Comparison of ENCODE assay signal across 11 cellular contexts in the genomic region with DNA sequence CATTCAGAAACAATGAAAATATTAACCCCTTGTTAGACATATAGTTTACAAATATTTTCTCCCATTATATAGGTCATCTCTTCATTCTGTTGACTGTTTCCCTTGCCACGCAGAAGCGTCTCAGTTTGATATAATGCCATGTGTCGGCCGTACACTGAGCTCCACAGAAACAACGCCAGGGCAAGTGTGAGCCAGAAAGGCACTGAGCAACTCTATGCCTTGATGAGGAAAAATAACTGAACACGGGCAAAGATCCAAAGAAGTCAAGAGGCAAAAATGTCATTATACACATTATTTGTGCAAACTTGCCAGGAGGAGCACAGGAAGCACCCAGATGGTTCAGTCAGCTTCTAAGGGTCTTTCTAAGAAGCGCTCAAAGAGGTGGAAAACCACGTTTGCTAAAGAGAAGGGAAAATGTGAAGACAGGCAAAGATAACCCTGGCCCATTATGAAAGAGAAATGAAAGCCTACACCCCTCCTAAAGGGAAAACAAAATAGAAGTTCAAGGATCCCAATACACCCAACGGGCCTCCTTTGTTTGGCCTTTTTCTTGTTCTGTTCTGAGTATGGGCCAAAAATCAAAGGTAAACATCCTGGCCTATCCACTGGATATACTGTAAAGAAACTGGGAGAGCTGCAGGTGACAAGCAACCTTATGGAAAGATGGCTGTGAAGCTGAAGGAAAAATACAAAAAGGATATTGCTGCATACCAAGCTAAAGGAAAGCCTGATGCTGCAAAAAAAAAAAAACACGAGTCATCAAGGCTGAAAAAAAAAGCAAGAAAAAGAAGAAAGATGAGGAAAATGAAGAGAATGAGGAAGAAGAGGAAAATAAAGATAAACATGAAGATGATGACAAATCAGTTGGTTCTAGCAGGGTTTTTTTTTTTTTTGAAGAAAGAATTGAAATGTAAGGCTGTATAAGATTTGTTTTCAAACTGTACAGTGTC. TPM values are rescaled to one million over a fixed set of nuclear protein-coding genes. Genes with fewer than 3 reads are reported as not detected.
DNase-seq lines count a peak whose midpoint lies in the region; ATAC-seq and TF ChIP-seq lines count a peak whose summit lies in the region.
"Had no signal": no experiment of that assay in that cellular context is flagged by ENCODE, and none has a peak within 500 bp of the region (broad histone marks: within the 10 kb centered on the region; RNA-seq: fewer than 3 reads in every experiment).

No MANE protein-coding gene starts in this region.

- peaks cover 14 to 20% of the 10 kb centered on the region in 2 donors for H3K4me1 ChIP-seq in left lung
- H3K4me1 ChIP-seq in testis = peaks cover 7% of the 10 kb centered on the region

- WGBS in testis, 2 donors = 53 to 67% methylated on average over 10 of the region's 10 CpGs

- H3K27me3 Mint-ChIP-seq in stimulated activated naive CD8-positive, alpha-beta T cell treated with anti-CD3 and anti-CD28 coated beads, Interleukin-15, Interleukin-2, amounts not matched to agents 100 ng/mL and 50 ng/mL, for 24 hours = no peaks in the 10 kb centered on the region
- no peaks in the 10 kb centered on the region for H3K27me3 Mint-ChIP-seq in brain
- no peaks in the 10 kb centered on the region for H3K27me3 Mint-ChIP-seq in type B pancreatic cell

- ATAC-seq in stimulated activated naive CD8-positive, alpha-beta T cell treated with anti-CD3 and anti-CD28 coated beads, Interleukin-15, Interleukin-2, amounts not matched to agents 100 U/mL and 50 U/mL, for 24 hours = no peak
- peak; percentile 42 for ATAC-seq in left lung

- TF ChIP-seq CTCF in brain (conservative IDR thresholded peaks at IDR 0.05) = no peak
- TF ChIP-seq CTCF in left lung (IDR thresholded peaks at IDR 0.05) = no peak
- TF ChIP-seq CTCF in type B pancreatic cell (conservative IDR thresholded peaks at IDR 0.05) = no peak
- TF ChIP-seq CTCF in testis (IDR thresholded peaks at IDR 0.05) = no peak

- H3K36me3 ChIP-seq in left lung (peaks cover 0 to 4% of the 10 kb centered on the region in 2 donors), testis (ENCODE audit: low read depth, missing control alignments) (no peaks in the 10 kb centered on the region)

- no peak overlapping the region for H3K27ac Mint-ChIP-seq in stimulated activated naive CD8-positive, alpha-beta T cell treated with anti-CD3 and anti-CD28 coated beads, Interleukin-15, Interleukin-2, amounts not matched to agents 100 ng/mL and 50 ng/mL, for 24 hours
- H3K27ac Mint-ChIP-seq in brain = peak overlapping the region in 3 of 5 experiments; percentile 3 to 29 (median 21)
- peak overlapping the region; percentile 8 for H3K27ac Mint-ChIP-seq in type B pancreatic cell

- DNase-seq in stimulated activated naive CD8-positive, alpha-beta T cell treated with anti-CD3 and anti-CD28 coated beads, Interleukin-15, Interleukin-2, amounts not matched to agents 100 U/mL and 50 U/mL, for 24 hours = no peak
- no peak for DNase-seq in left lung
- DNase-seq in type B pancreatic cell (ENCODE audit: extremely low spot score, unreplicated experiment) = no peak
- DNase-seq in stimulated activated CD4-positive, alpha-beta T cell treated with anti-CD3 and anti-CD28 coated beads, Interleukin-2, amount 100 ng/mL, for 48 hours = no peak
- no peak for DNase-seq in NCI-H82 (lab: John Stamatoyannopoulos, UW)
- DNase-seq in testis = no peak
- DNase-seq: NCI-H146, SIG-M5 had no signal

- H3K9me3 ChIP-seq in left lung (no peaks in the 10 kb centered on the region), testis (no peaks in the 10 kb centered on the region)

- H3K27me3 ChIP-seq in left lung (no peaks in the 10 kb centered on the region), testis (no peaks in the 10 kb centered on the region)
- H3K27me3 ChIP-seq: BLaER1 treated with 17β-estradiol and CSF1 and Interleukin-3, amounts not matched to agents 10 nM and 100 nM had no signal

- H3K4me3 ChIP-seq in left lung (no peak overlapping the region), testis (no peak overlapping the region)
- H3K4me3 ChIP-seq: BLaER1 treated with 17β-estradiol and CSF1 and Interleukin-3, amounts not matched to agents 10 nM and 100 nM had no signal

- intact Hi-C loops in left lung (cut with DNase I) = no loop called here
- intact Hi-C loops in testis (cut with DNase I; ENCODE audit: low total_unique reads) = no loop called here

- H3K27ac ChIP-seq in left lung (peak overlapping the region in 1 of 2 donors; percentile 15), testis (no peak overlapping the region)
- H3K27ac ChIP-seq: BLaER1 treated with 17β-estradiol and CSF1 and Interleukin-3, amounts not matched to agents 10 nM and 100 nM had no signal

- no peaks in the 10 kb centered on the region for H3K9me3 Mint-ChIP-seq in stimulated activated naive CD8-positive, alpha-beta T cell treated with anti-CD3 and anti-CD28 coated beads, Interleukin-15, Interleukin-2, amounts not matched to agents 100 ng/mL and 50 ng/mL, for 24 hours
- H3K9me3 Mint-ChIP-seq in brain = peaks cover 0 to 3% (median 2%) of the 10 kb centered on the region in 5 experiments
- peaks cover 4% of the 10 kb centered on the region for H3K9me3 Mint-ChIP-seq in type B pancreatic cell

- peaks cover 7% of the 10 kb centered on the region for H3K36me3 Mint-ChIP-seq in stimulated activated naive CD8-positive, alpha-beta T cell treated with anti-CD3 and anti-CD28 coated beads, Interleukin-15, Interleukin-2, amounts not matched to agents 100 ng/mL and 50 ng/mL, for 24 hours (ENCODE audit: low read depth)
- peaks cover 35% of the 10 kb centered on the region for H3K36me3 Mint-ChIP-seq in brain
- H3K36me3 Mint-ChIP-seq in type B pancreatic cell = peaks cover 17% of the 10 kb centered on the region

- peak overlapping the region; percentile 2 for H3K4me3 Mint-ChIP-seq in stimulated activated naive CD8-positive, alpha-beta T cell treated with anti-CD3 and anti-CD28 coated beads, Interleukin-15, Interleukin-2, amounts not matched to agents 100 ng/mL and 50 ng/mL, for 24 hours
- H3K4me3 Mint-ChIP-seq in brain (peak overlapping the region in 2 of 5 experiments; percentile 15 to 17), type B pancreatic cell (peak overlapping the region; percentile 17)

- peaks cover 40% of the 10 kb centered on the region for H3K4me1 Mint-ChIP-seq in stimulated activated naive CD8-positive, alpha-beta T cell treated with anti-CD3 and anti-CD28 coated beads, Interleukin-15, Interleukin-2, amounts not matched to agents 100 ng/mL and 50 ng/mL, for 24 hours (ENCODE audit: low read depth)
- H3K4me1 Mint-ChIP-seq in brain = peaks cover 35% of the 10 kb centered on the region
- H3K4me1 Mint-ChIP-seq in type B pancreatic cell (ENCODE audit: unreplicated experiment) = peaks cover 23% of the 10 kb centered on the region

- no peak for TF ChIP-seq POLR2A in testis (IDR thresholded peaks at IDR 0.05)

RNA-seq across cellular contexts. Expression of a gene that starts 15.5 kb away (rescaled TPM):
- polyA plus RNA-seq in brain (ENCODE audit: insufficient read depth, low read depth, low replicate concordance) = 7.1 TPM
- total RNA-seq in left lung = 10 to 100 TPM; 25.5 TPM
- total RNA-seq in type B pancreatic cell (ENCODE audit: low replicate concordance) = 30.4 and 39.5 TPM in 2 replicates
- 10 to 100 TPM; 33.1 to 36.1 TPM for total RNA-seq in testis
- polyA plus RNA-seq in testis (ENCODE audit: insufficient read depth, low read depth, low replicate concordance) = 11.7 TPM
